In the genomic region with DNA sequence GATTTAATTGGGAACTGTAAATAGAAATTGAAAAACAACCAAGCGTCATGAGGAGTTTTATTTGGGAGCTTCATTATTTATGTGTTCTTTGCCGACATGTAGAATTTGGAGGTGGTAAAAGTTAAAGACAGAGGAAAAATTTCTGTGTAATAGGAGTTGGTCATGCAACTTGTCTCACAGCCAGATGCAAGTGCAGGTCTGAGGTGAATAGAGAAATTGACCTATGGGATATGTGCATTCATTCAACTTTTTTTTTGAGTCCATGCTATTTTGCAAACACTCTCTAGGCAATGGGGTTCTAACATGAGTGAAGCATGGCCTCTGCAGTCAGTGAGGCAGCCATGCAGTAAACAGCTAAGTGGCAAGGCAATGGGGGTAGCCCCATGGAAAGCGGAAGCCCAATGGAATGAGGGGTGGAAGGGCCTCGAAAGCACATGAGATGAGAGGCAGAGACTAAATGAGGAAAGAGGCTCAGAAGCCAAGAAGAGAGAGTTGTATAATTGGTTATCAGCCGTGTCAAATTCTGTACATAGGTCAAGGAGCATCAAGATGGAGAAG, we compare ENCODE assay signal across 14 cellular contexts. TPM values are rescaled to one million over a fixed set of nuclear protein-coding genes. Genes with fewer than 3 reads are reported as not detected.
DNase-seq lines count a peak whose midpoint lies in the region; ATAC-seq and TF ChIP-seq lines count a peak whose summit lies in the region.
"Had no signal": no experiment of that assay in that cellular context is flagged by ENCODE, and none has a peak within 500 bp of the region (broad histone marks: within the 10 kb centered on the region; RNA-seq: fewer than 3 reads in every experiment).

No MANE protein-coding gene starts in this region.

- H3K4me3 ChIP-seq in HUES48 (ENCODE audit: low read depth, low read length) (no peak overlapping the region), body of pancreas (no peak overlapping the region), muscle layer of duodenum (ENCODE audit: low read depth in 1 of 2, low read length in 2 of 2) (peak overlapping the region in 1 of 2 donors; percentile 1), subcutaneous abdominal adipose tissue (ENCODE audit: low read depth in 1 of 5, low read length in 5 of 5) (peak overlapping the region in 1 of 5 donors; percentile 41)
- H3K4me3 ChIP-seq: cardiac muscle cell, skin epidermis had no signal

- H3K27ac ChIP-seq in HUES48 (ENCODE audit: low read depth, low read length) = peak overlapping the region; percentile 96
- H3K27ac ChIP-seq in body of pancreas = peak overlapping the region; percentile 83 to 94 (median 89)
- H3K27ac ChIP-seq in muscle layer of duodenum (ENCODE audit: low read length) = peak overlapping the region; percentile 20
- H3K27ac ChIP-seq in subcutaneous abdominal adipose tissue (ENCODE audit: low read depth, low read length) = peak overlapping the region; percentile 84
- H3K27ac ChIP-seq: cardiac muscle cell, neutrophil had no signal

- H3K9me3 ChIP-seq in HUES48 (ENCODE audit: control insufficient read depth, insufficient read depth, low read length) (no peaks in the 10 kb centered on the region), body of pancreas (no peaks in the 10 kb centered on the region), muscle layer of duodenum (ENCODE audit: control insufficient read depth in 1 of 2, low read length in 2 of 2) (no peaks in the 10 kb centered on the region), subcutaneous abdominal adipose tissue (ENCODE audit: control insufficient read depth in 5 of 5, low read length in 5 of 5) (no peaks in the 10 kb centered on the region)
- H3K9me3 ChIP-seq: neutrophil had no signal

- intact Hi-C loops in body of pancreas (cut with DNase I) = no loop called here

- H3K27me3 ChIP-seq in HUES48 (ENCODE audit: control insufficient read depth, insufficient read depth, low read length) (no peaks in the 10 kb centered on the region), body of pancreas (no peaks in the 10 kb centered on the region), muscle layer of duodenum (ENCODE audit: low read depth, low read length) (no peaks in the 10 kb centered on the region), subcutaneous abdominal adipose tissue (ENCODE audit: control insufficient read depth in 5 of 5, insufficient read depth in 4 of 5, low read length in 5 of 5) (no peaks in the 10 kb centered on the region)
- H3K27me3 ChIP-seq: cardiac muscle cell had no signal

- no peak for TF ChIP-seq POLR2A in body of pancreas (IDR thresholded peaks at IDR 0.05)

- 67 to 73% methylated on average over 5 of the region's 5 CpGs for WGBS in body of pancreas, 2 donors

- H3K9ac ChIP-seq in HUES48 (ENCODE audit: low read depth, low read length) (peak overlapping the region; percentile 10; the same call in 1 of the 2 replicates), subcutaneous abdominal adipose tissue (ENCODE audit: low read length in 5 of 5) (peak overlapping the region in 1 of 5 donors; percentile 45)

- DNase-seq in body of pancreas = no peak
- no peak for DNase-seq in glomerular visceral epithelial cell (ENCODE audit: extremely low spot score)
- no peak for DNase-seq in activated CD4-positive, CD25-positive, alpha-beta regulatory T cell treated with anti-CD3 and anti-CD28 coated beads, Interleukin-2, amount 50 U/mL, for 72 hours
- DNase-seq: activated CD4-positive, alpha-beta T cell treated with anti-CD3 and anti-CD28 coated beads for 4 hours; DMS 273 treated with DMSO at 0.1 percent for 48 hours; NCI-H1694 treated with DMSO at 0.1 percent for 48 hours had no signal

- no peak for TF ChIP-seq CTCF in body of pancreas (IDR thresholded peaks at IDR 0.05)

- ATAC-seq in body of pancreas (no peak), HG03025 (IDR thresholded peaks at IDR 0.05; ENCODE audit: low FRiP score, unreplicated experiment) (no peak)
- ATAC-seq: stimulated activated memory B cell treated with anti-CD40 and anti-IgM and Interleukin-4, amounts not matched to agents 10 μg/mL and 1 μg/mL and 100 μg/mL, for 72 hours had no signal

- H3K36me3 ChIP-seq in HUES48 (ENCODE audit: control insufficient read depth, insufficient read depth, low read length) (no peaks in the 10 kb centered on the region), body of pancreas (replicated peaks in 1 of 2; ENCODE audit: insufficient read depth in 1 of 2, low read depth in 2 of 2) (no peaks in the 10 kb centered on the region), muscle layer of duodenum (ENCODE audit: control insufficient read depth in 1 of 2, insufficient read depth in 2 of 2, low read length in 2 of 2) (no peaks in the 10 kb centered on the region), subcutaneous abdominal adipose tissue (ENCODE audit: control insufficient read depth in 5 of 5, insufficient read depth in 5 of 5, low read length in 5 of 5) (no peaks in the 10 kb centered on the region)
- H3K36me3 ChIP-seq: cardiac muscle cell, neutrophil had no signal

- peaks cover 34% of the 10 kb centered on the region for H3K4me1 ChIP-seq in HUES48 (ENCODE audit: control insufficient read depth, insufficient read depth, low read length)
- H3K4me1 ChIP-seq in body of pancreas = peaks cover 30% of the 10 kb centered on the region
- peaks cover 6 to 7% of the 10 kb centered on the region in 2 donors for H3K4me1 ChIP-seq in muscle layer of duodenum (ENCODE audit: control insufficient read depth in 1 of 2, insufficient read depth in 2 of 2, low read length in 2 of 2)
- peaks cover 0 to 16% (median 15%) of the 10 kb centered on the region in 5 donors for H3K4me1 ChIP-seq in subcutaneous abdominal adipose tissue (ENCODE audit: control insufficient read depth in 5 of 5, insufficient read depth in 5 of 5, low read length in 5 of 5)

RNA-seq across cellular contexts. Expression of gene NRIP1, which starts 56.4 kb away (rescaled TPM):
- 10 to 100 TPM; 18.5 to 27.8 TPM for total RNA-seq in body of pancreas

Comparison
In these comparisons a context has a peak if more than half of its experiments do, and no peak if none do; other contexts are left out.
1. H3K27ac ChIP-seq: peak in every context shown above with its lines; median percentile 96 in HUES48; 89 in body of pancreas; 84 in subcutaneous abdominal adipose tissue; 20 in muscle layer of duodenum.